In the genomic region with DNA sequence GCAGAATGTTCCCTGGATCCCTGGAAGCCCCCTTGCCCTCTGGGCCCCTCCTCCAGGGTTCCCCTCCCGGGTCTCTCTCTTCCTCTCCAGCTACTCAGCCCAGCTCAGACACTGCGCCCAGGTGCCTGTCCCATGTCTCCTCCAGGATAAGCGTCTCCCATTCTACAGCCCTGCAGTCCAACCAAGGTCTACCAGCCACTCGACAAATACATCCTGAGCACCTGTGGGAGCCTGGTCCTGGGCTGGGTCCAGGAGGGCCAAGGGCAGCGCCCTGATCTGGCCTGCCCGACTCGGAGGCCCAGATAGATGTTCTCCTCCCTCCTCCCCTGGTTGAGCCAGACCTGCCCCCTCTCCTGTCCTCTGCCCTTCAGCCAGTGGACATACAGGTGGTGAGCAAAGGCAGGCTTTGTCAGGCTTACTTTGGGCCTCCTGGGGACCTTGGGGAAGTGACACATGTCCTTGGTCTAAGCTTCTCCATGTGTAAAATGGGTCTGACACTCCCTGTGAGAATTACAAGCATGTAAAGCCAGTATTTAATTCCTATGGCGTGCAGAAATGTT, we compare ENCODE assay signal across 14 cellular contexts. TPM values are rescaled to one million over a fixed set of nuclear protein-coding genes. Genes with fewer than 3 reads are reported as not detected.
DNase-seq lines count a peak whose midpoint lies in the region; ATAC-seq, FAIRE-seq and TF ChIP-seq lines count a peak whose summit lies in the region.
"Had no signal": no experiment of that assay in that cellular context is flagged by ENCODE, and none has a peak within 500 bp of the region (broad histone marks: within the 10 kb centered on the region; RNA-seq: fewer than 3 reads in every experiment).

No MANE protein-coding gene starts in this region.

- no peaks in the 10 kb centered on the region for H3K9me3 ChIP-seq in right lobe of liver
- no peaks in the 10 kb centered on the region for H3K9me3 ChIP-seq in suprapubic skin
- no peaks in the 10 kb centered on the region for H3K9me3 ChIP-seq in small intestine (ENCODE audit: control insufficient read depth, low read depth)

- peak overlapping the region; percentile 57 for H3K4me3 Mint-ChIP-seq in activated CD8-positive, alpha-beta T cell treated with anti-CD3 and anti-CD28 coated beads, Interleukin-2, amount 10 ng/mL, durations not matched to agents 7 days and 5 days

- TF ChIP-seq POLR2A in right lobe of liver (IDR thresholded peaks at IDR 0.05), result no peak
- no peak for TF ChIP-seq POLR2A in suprapubic skin (IDR thresholded peaks at IDR 0.05)

- CTCF ChIA-PET in activated CD8-positive, alpha-beta T cell treated with anti-CD3 and anti-CD28 coated beads, Interleukin-2, amount 10 ng/mL, durations not matched to agents 7 days and 5 days (lab: Charles Lee), result interaction anchor here (0.8 to 1.6 kb wide), 5 partner anchors 9 to 71 kb away, joined by 3 to 4 read pairs (median 3); no protein-coding TSS in a partner anchor

- no peak for FAIRE-seq in small intestine (lab: Jason Lieb, UNC)
- FAIRE-seq: endometrium had no signal

- no peak overlapping the region for H3K27ac Mint-ChIP-seq in activated CD8-positive, alpha-beta T cell treated with anti-CD3 and anti-CD28 coated beads, Interleukin-2, amount 10 ng/mL, durations not matched to agents 7 days and 5 days
- H3K27ac Mint-ChIP-seq: stimulated activated memory B cell treated with anti-CD40 and anti-IgM and Interleukin-4, amounts not matched to agents 10 μg/mL and 1 μg/mL and 100 μg/mL, for 72 hours had no signal

- peak; percentile 22 for DNase-seq in Right ventricle myocardium inferior (ENCODE audit: missing footprints)
- no peak for DNase-seq in Right ventricle myocardium superior
- DNase-seq in activated CD8-positive, alpha-beta T cell treated with anti-CD3 and anti-CD28 coated beads, Interleukin-2, amount 10 ng/mL, durations not matched to agents 7 days and 5 days, result no peak
- DNase-seq in right lobe of liver, result peak in 1 of 3 donors; percentile 30
- DNase-seq in suprapubic skin (ENCODE audit: low spot score in 2 of 2), result peak in 1 of 2 donors; percentile 46
- DNase-seq in EL, result no peak
- no peak for DNase-seq in small intestine
- DNase-seq: NCI-H2081 had no signal

- peak overlapping the region in 2 of 3 donors; percentile 33 to 42 for H3K4me3 ChIP-seq in right lobe of liver
- H3K4me3 ChIP-seq in suprapubic skin, result peak overlapping the region; percentile 52
- H3K4me3 ChIP-seq in small intestine (ENCODE audit: low read depth in 1 of 2, low read length in 2 of 2), result no peak overlapping the region

- POLR2A ChIA-PET in activated CD8-positive, alpha-beta T cell treated with anti-CD3 and anti-CD28 coated beads, Interleukin-2, amount 10 ng/mL, durations not matched to agents 7 days and 5 days (lab: Charles Lee), result no interaction called here

- H3K36me3 ChIP-seq in right lobe of liver, result no peaks in the 10 kb centered on the region
- no peaks in the 10 kb centered on the region for H3K36me3 ChIP-seq in suprapubic skin
- no peaks in the 10 kb centered on the region for H3K36me3 ChIP-seq in small intestine (ENCODE audit: control insufficient read depth in 2 of 2, insufficient read depth in 2 of 2, low read length in 2 of 2)

- no peak overlapping the region for H3K27ac ChIP-seq in right lobe of liver
- H3K27ac ChIP-seq in suprapubic skin, result no peak overlapping the region
- no peak overlapping the region for H3K27ac ChIP-seq in small intestine (ENCODE audit: low read depth in 1 of 2, low read length in 1 of 2)

- TF ChIP-seq EP300 in suprapubic skin (IDR thresholded peaks at IDR 0.05), result no peak

- intact Hi-C loops in Right ventricle myocardium inferior (cut with DNase I) (no loop called here), Right ventricle myocardium superior (cut with DNase I) (no loop called here), right lobe of liver (cut with DNase I) (no loop called here)

- TF ChIP-seq CTCF in right lobe of liver (IDR thresholded peaks at IDR 0.05) (no peak), suprapubic skin (IDR thresholded peaks at IDR 0.05) (no peak)

- H3K4me1 ChIP-seq in right lobe of liver (no peaks in the 10 kb centered on the region), suprapubic skin (peaks cover 19% of the 10 kb centered on the region), small intestine (ENCODE audit: control insufficient read depth in 2 of 2, insufficient read depth in 1 of 2, low read depth in 1 of 2, low read length in 1 of 2) (no peaks in the 10 kb centered on the region)

- peaks cover 37% of the 10 kb centered on the region for H3K27me3 Mint-ChIP-seq in activated CD8-positive, alpha-beta T cell treated with anti-CD3 and anti-CD28 coated beads, Interleukin-2, amount 10 ng/mL, durations not matched to agents 7 days and 5 days (ENCODE audit: low read depth)

- 59% methylated on average over 3 of the region's 8 CpGs for WGBS in right lobe of liver (ENCODE audit: insufficient coverage, low coverage, low lambda C conversion rate, missing lambda C conversion rate)
- WGBS in suprapubic skin, result 79% methylated on average over 6 of the region's 8 CpGs
- WGBS in small intestine, 3 donors, result 62 to 77% (median 75%) methylated on average over 8 of the region's 8 CpGs

- no peaks in the 10 kb centered on the region for H3K36me3 Mint-ChIP-seq in activated CD8-positive, alpha-beta T cell treated with anti-CD3 and anti-CD28 coated beads, Interleukin-2, amount 10 ng/mL, durations not matched to agents 7 days and 5 days (ENCODE audit: low read depth)
- H3K36me3 Mint-ChIP-seq: stimulated activated memory B cell treated with anti-CD40 and anti-IgM and Interleukin-4, amounts not matched to agents 10 μg/mL and 1 μg/mL and 100 μg/mL, for 72 hours had no signal

- H3K9me3 Mint-ChIP-seq in activated CD8-positive, alpha-beta T cell treated with anti-CD3 and anti-CD28 coated beads, Interleukin-2, amount 10 ng/mL, durations not matched to agents 7 days and 5 days (ENCODE audit: insufficient read depth), result no peaks in the 10 kb centered on the region
- H3K9me3 Mint-ChIP-seq: stimulated activated memory B cell treated with anti-CD40 and anti-IgM and Interleukin-4, amounts not matched to agents 10 μg/mL and 1 μg/mL and 100 μg/mL, for 72 hours had no signal

- ATAC-seq in Right ventricle myocardium inferior, result no peak
- no peak for ATAC-seq in Right ventricle myocardium superior (ENCODE audit: poor library complexity)
- ATAC-seq in activated CD8-positive, alpha-beta T cell treated with anti-CD3 and anti-CD28 coated beads, Interleukin-2, amount 10 ng/mL, durations not matched to agents 7 days and 5 days, result no peak
- no peak for ATAC-seq in right lobe of liver
- ATAC-seq in HG03175 (IDR thresholded peaks at IDR 0.05; ENCODE audit: unreplicated experiment), result no peak
- ATAC-seq: stimulated activated memory B cell treated with anti-CD40 and anti-IgM and Interleukin-4, amounts not matched to agents 10 μg/mL and 1 μg/mL and 100 μg/mL, for 72 hours had no signal

- H3K4me1 Mint-ChIP-seq in activated CD8-positive, alpha-beta T cell treated with anti-CD3 and anti-CD28 coated beads, Interleukin-2, amount 10 ng/mL, durations not matched to agents 7 days and 5 days (ENCODE audit: low read depth), result peaks cover 11% of the 10 kb centered on the region

- peaks cover 3 to 15% of the 10 kb centered on the region in 2 donors for H3K27me3 ChIP-seq in right lobe of liver
- peaks cover 90% of the 10 kb centered on the region for H3K27me3 ChIP-seq in suprapubic skin
- peaks cover 7 to 14% of the 10 kb centered on the region in 2 donors for H3K27me3 ChIP-seq in small intestine (ENCODE audit: control insufficient read depth in 2 of 2, insufficient read depth in 2 of 2, low read length in 2 of 2)

RNA-seq across cellular contexts. Expression of a gene that starts 1.4 kb away (rescaled TPM):
- total RNA-seq in Right ventricle myocardium inferior (5.5 TPM), Right ventricle myocardium superior (5.6 TPM), right lobe of liver (10 to 100 TPM in 1 of 6 experiments, 1 to 10 TPM in 5; 5.3 to 15.1 (median 8.0) TPM), suprapubic skin (1 to 10 TPM in 3 of 4 donors, under 1 TPM in 1; 0.79 to 8.9 (median 1.4) TPM)
- total RNA-seq in activated CD8-positive, alpha-beta T cell treated with anti-CD3 and anti-CD28 coated beads, Interleukin-2, amount 10 ng/mL, durations not matched to agents 7 days and 5 days, result 1 to 10 TPM in 1 of 2 experiments, under 1 TPM in 1; 0.90 to 1.6 TPM
- polyA plus RNA-seq in small intestine, result 10 to 100 TPM in 1 of 3 donors, under 1 TPM in 2; 0.22 to 15.8 (median 0.27) TPM

RNA-seq across cellular contexts. Expression of a gene that starts 56.7 kb away (rescaled TPM):
- total RNA-seq in Right ventricle myocardium inferior (not detected), Right ventricle myocardium superior (not detected), right lobe of liver (1 to 10 TPM in 1 of 6 experiments, under 1 TPM in 1, not detected in 4; 0.57 to 3.3 TPM), suprapubic skin (1 to 10 TPM in 3 of 4 donors, not detected in 1; 2.2 to 7.8 (median 4.1) TPM)
- not detected for total RNA-seq in activated CD8-positive, alpha-beta T cell treated with anti-CD3 and anti-CD28 coated beads, Interleukin-2, amount 10 ng/mL, durations not matched to agents 7 days and 5 days
- polyA plus RNA-seq in small intestine, result under 1 TPM in 1 of 3 donors, not detected in 2; 0.90 TPM
- total RNA-seq: glomerular endothelial cell, liver had no signal
- polyA plus RNA-seq: BJ had no signal

Comparison
In these comparisons a context has a peak if more than half of its experiments do, and no peak if none do; other contexts are left out.
1. H3K4me3 ChIP-seq: peak in right lobe of liver (2 of 3) and suprapubic skin (single experiment); none in small intestine (0 of 2).